Comparison of ENCODE assay signal across 8 cellular contexts in the genomic region with DNA sequence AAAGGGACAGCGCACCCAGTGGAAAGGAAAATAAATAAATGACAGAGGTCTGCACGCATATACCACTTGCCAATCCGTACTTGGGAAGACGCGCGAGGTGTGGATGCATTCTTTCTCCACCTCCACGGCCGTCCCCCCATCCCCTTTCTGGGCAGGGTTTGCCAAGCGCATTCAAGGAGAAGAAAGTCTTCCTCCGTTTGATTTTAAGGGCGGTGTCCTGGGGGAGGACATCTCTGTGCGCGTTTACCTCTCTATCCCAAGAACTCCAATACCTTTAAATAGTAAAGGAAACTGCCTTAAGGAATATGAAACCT. TPM values are rescaled to one million over a fixed set of nuclear protein-coding genes. Genes with fewer than 3 reads are reported as not detected.
A peak's percentile ranks its signal among the peaks of the same experiment; 100 is the strongest.
DNase-seq lines count a peak whose midpoint lies in the region; ATAC-seq, FAIRE-seq and TF ChIP-seq lines count a peak whose summit lies in the region.

No MANE protein-coding gene starts in this region.

- no peak for DNase-seq in A549 (ENCODE audit: low read depth in 1 of 2, low spot score in 1 of 2)
- no peak for DNase-seq in chondrocyte (ENCODE audit: low spot score)
- no peak for DNase-seq in NCI-H2029 (lab: John Stamatoyannopoulos, UW)
- DNase-seq in NCI-H187 treated with DMSO at 0.1 percent for 48 hours (lab: John Stamatoyannopoulos, UW): no peak

- H3K4me1 Mint-ChIP-seq in IgD-negative memory B cell (peaks cover 6 to 25% (median 11%) of the 10 kb centered on the region in 3 donors), chondrocyte (ENCODE audit: low read depth) (peaks cover 33% of the 10 kb centered on the region)

- no peak for FAIRE-seq in A549 (lab: Jason Lieb, UNC)

- TF ChIP-seq CTCF in A549 (IDR thresholded peaks at IDR 0.05) (no peak), chondrocyte (IDR thresholded peaks at IDR 0.05) (no peak)

- ATAC-seq in A549 (no peak; a peak in 1 of 6 replicates), HG03097 (IDR thresholded peaks at IDR 0.05; ENCODE audit: low FRiP score, unreplicated experiment) (no peak), GM19351 (IDR thresholded peaks at IDR 0.05; ENCODE audit: unreplicated experiment) (no peak)

- H3K4me3 Mint-ChIP-seq in IgD-negative memory B cell: peak overlapping the region; percentile 72 to 99 (median 88)
- peak overlapping the region; percentile 99 for H3K4me3 Mint-ChIP-seq in chondrocyte (ENCODE audit: unreplicated experiment)

- peak overlapping the region; percentile 98 for H3K4me2 ChIP-seq in A549

- H3K27ac ChIP-seq in A549: peak overlapping the region; percentile 89 to 96
- peak overlapping the region; percentile 89 to 90 for H3K27ac ChIP-seq in mucosa of rectum (ENCODE audit: low read depth in 2 of 2, low read length in 2 of 2)

- TF ChIP-seq EP300 in A549 (IDR thresholded peaks at IDR 0.05): no peak

- H3K36me3 Mint-ChIP-seq in IgD-negative memory B cell: peaks cover 2% of the 10 kb centered on the region
- H3K36me3 Mint-ChIP-seq in chondrocyte (ENCODE audit: low read depth): no peaks in the 10 kb centered on the region

- no peak for TF ChIP-seq RAD21 in A549 (conservative IDR thresholded peaks at IDR 0.05 in 1 of 2, IDR thresholded peaks at IDR 0.05 in 1 of 2)

- H3K27ac Mint-ChIP-seq in IgD-negative memory B cell (no peak overlapping the region), chondrocyte (ENCODE audit: unreplicated experiment) (peak overlapping the region; percentile 97)

- CTCF ChIA-PET in A549 (lab: Yijun Ruan, JAX): interaction anchor here (0.9 to 2.5 kb wide), 11 partner anchors 11 to 123 kb away, joined by 3 to 8 read pairs (median 3); no protein-coding TSS in a partner anchor

- H3K9me3 ChIP-seq in A549 (no peaks in the 10 kb centered on the region), mucosa of rectum (ENCODE audit: control insufficient read depth in 2 of 2, low read length in 2 of 2) (no peaks in the 10 kb centered on the region)

- H3K9me3 Mint-ChIP-seq in IgD-negative memory B cell (no peaks in the 10 kb centered on the region), chondrocyte (ENCODE audit: low read depth) (no peaks in the 10 kb centered on the region)

- H3K9ac ChIP-seq in mucosa of rectum (ENCODE audit: low read depth in 1 of 2, low read length in 2 of 2): peak overlapping the region; percentile 48 to 74

- H3K4me1 ChIP-seq in A549 (peaks cover 46% of the 10 kb centered on the region), mucosa of rectum (ENCODE audit: control insufficient read depth in 2 of 2, insufficient read depth in 2 of 2, low read length in 2 of 2) (peaks cover 0 to 7% of the 10 kb centered on the region in 2 donors)

- POLR2A ChIA-PET in A549 (lab: Yijun Ruan, JAX): interaction anchor here (0.7 to 2.0 kb wide), 7 partner anchors 11 to 48 kb away, joined by 3 to 12 read pairs (median 5); no protein-coding TSS in a partner anchor

- 2% methylated on average over 13 of the region's 13 CpGs for WGBS in A549 (ENCODE audit: missing lambda C conversion rate)

- no peaks in the 10 kb centered on the region for H3K36me3 ChIP-seq in mucosa of rectum (ENCODE audit: control insufficient read depth in 2 of 2, insufficient read depth in 2 of 2, low read length in 2 of 2)

- H3K27me3 Mint-ChIP-seq in IgD-negative memory B cell: peaks cover 55% of the 10 kb centered on the region
- H3K27me3 Mint-ChIP-seq in chondrocyte (ENCODE audit: low read depth): no peaks in the 10 kb centered on the region

- TF ChIP-seq POLR2A in A549 (IDR thresholded peaks at IDR 0.05; ENCODE audit: low read length): no peak

- H3K4me3 ChIP-seq in A549: peak overlapping the region; percentile 85
- H3K4me3 ChIP-seq in mucosa of rectum (ENCODE audit: low read length in 2 of 2): peak overlapping the region; percentile 73 to 92

- H3K27me3 ChIP-seq in mucosa of rectum (ENCODE audit: control insufficient read depth in 2 of 2, insufficient read depth in 2 of 2, low read length in 2 of 2): no peaks in the 10 kb centered on the region

TF ChIP-seq in A549, 52 proteins besides CTCF, POLR2A, EP300 and RAD21:
- no peak for TF ChIP-seq NPAS2 (CRISPR knock-in tag; IDR thresholded peaks at IDR 0.05; ENCODE audit: borderline replicate concordance)
- no peak for TF ChIP-seq CHD2 (IDR thresholded peaks at IDR 0.05; ENCODE audit: low read length, partially characterized antibody)
- no peak for TF ChIP-seq CHD4 (IDR thresholded peaks at IDR 0.05; ENCODE audit: borderline replicate concordance)
- no peak for TF ChIP-seq FOSB (CRISPR knock-in tag; IDR thresholded peaks at IDR 0.05)
- no peak for TF ChIP-seq ZC3H11A (IDR thresholded peaks at IDR 0.05)
- TF ChIP-seq TFCP2L1 (CRISPR knock-in tag; IDR thresholded peaks at IDR 0.05): no peak
- TF ChIP-seq HOXB5 (CRISPR knock-in tag; IDR thresholded peaks at IDR 0.05): no peak
- TF ChIP-seq RNF2 (IDR thresholded peaks at IDR 0.05; ENCODE audit: borderline replicate concordance, low read depth): no peak
- TF ChIP-seq JUN (IDR thresholded peaks at IDR 0.05): no peak
- no peak for TF ChIP-seq HOXB13 (CRISPR knock-in tag; IDR thresholded peaks at IDR 0.05; ENCODE audit: low read depth)
- TF ChIP-seq BHLHE40 (IDR thresholded peaks at IDR 0.05; ENCODE audit: low read depth, low read length): no peak
- no peak for TF ChIP-seq HOXA7 (CRISPR knock-in tag; IDR thresholded peaks at IDR 0.05)
- no peak for TF ChIP-seq SMC3 (IDR thresholded peaks at IDR 0.05)
- no peak for TF ChIP-seq MAFK (IDR thresholded peaks at IDR 0.05; ENCODE audit: partially characterized antibody)
- TF ChIP-seq MAZ (IDR thresholded peaks at IDR 0.05; ENCODE audit: borderline replicate concordance, low read depth, low read length): no peak
- TF ChIP-seq, protein P1, sequence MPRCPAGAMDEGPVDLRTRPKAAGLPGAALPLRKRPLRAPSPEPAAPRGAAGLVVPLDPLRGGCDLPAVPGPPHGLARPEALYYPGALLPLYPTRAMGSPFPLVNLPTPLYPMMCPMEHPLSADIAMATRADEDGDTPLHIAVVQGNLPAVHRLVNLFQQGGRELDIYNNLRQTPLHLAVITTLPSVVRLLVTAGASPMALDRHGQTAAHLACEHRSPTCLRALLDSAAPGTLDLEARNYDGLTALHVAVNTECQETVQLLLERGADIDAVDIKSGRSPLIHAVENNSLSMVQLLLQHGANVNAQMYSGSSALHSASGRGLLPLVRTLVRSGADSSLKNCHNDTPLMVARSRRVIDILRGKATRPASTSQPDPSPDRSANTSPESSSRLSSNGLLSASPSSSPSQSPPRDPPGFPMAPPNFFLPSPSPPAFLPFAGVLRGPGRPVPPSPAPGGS (IDR thresholded peaks at IDR 0.05): no peak
- TF ChIP-seq ZSCAN20 (CRISPR knock-in tag; IDR thresholded peaks at IDR 0.05): no peak
- TF ChIP-seq TP53 (CRISPR knock-in tag; IDR thresholded peaks at IDR 0.05): no peak

RNA-seq across cellular contexts. Expression of gene MB21D2, which starts 0.6 kb away (rescaled TPM):
- polyA plus RNA-seq in A549 (2011; rRNA removed): 6.6 and 7.5 TPM in 2 replicates
- polyA plus RNA-seq in A549 (2012; cell fraction: cytosol; rRNA removed): 3.3 and 4.3 TPM in 2 replicates
- polyA plus RNA-seq in A549 (2012; cell fraction: nucleus; rRNA removed): 4.5 and 5.0 TPM in 2 replicates
- polyA plus RNA-seq in A549 (2017; fragmentation: RNase III; extraction: RNeasy Plus Mini Kit Qiagen cat#74134 plus additional on column Dnase treatment): 4.8 to 5.5 TPM (median 5.4 TPM) in 3 replicates
- polyA minus RNA-seq in A549 (2011; rRNA and poly(A)+ RNA removed): 12.8 and 14.4 TPM in 2 replicates
- polyA plus RNA-seq in IgD-negative memory B cell: not detected
- 8.2 to 8.9 TPM (median 8.7 TPM) in 3 replicates for total RNA-seq in chondrocyte
